ENCODE assay signal across 1 cellular context in genomic region chr2:175726213-175726612, GRCh38.
TF ChIP-seq lines count a peak whose summit lies in the region.

No MANE protein-coding gene starts in this region.

TF ChIP-seq in K562, 482 proteins besides CTCF, POLR2A, EP300 and RAD21 (continued from another document):
- TF ChIP-seq GTF3C2 (IDR thresholded peaks at IDR 0.05; ENCODE audit: borderline replicate concordance, extremely low read depth, insufficient read length) (no peak), ZNF717 (CRISPR knock-in tag; IDR thresholded peaks at IDR 0.05) (no peak), TCF7L2 (IDR thresholded peaks at IDR 0.05; ENCODE audit: low read depth, low read length) (no peak), HDAC2 (IDR thresholded peaks at IDR 0.05) (no peak; the same call in 1 of the 2 replicates), TCF7 (IDR thresholded peaks at IDR 0.05; ENCODE audit: borderline replicate concordance) (no peak), TCF3 (CRISPR knock-in tag; IDR thresholded peaks at IDR 0.05) (peak; percentile 29; the same call in 1 of the 2 replicates), ZNF316 (IDR thresholded peaks at IDR 0.05) (no peak), CEBPG (CRISPR knock-in tag; IDR thresholded peaks at IDR 0.05) (no peak), CEBPG (tag; conservative IDR thresholded peaks at IDR 0.05 in 1 of 2, IDR thresholded peaks at IDR 0.05 in 1 of 2) (peak; percentile 30 to 42; a peak in 2 of 4 replicates), THRB (CRISPR knock-in tag; conservative IDR thresholded peaks at IDR 0.05) (no peak), ELK1 (CRISPR knock-in tag; IDR thresholded peaks at IDR 0.05) (no peak), PATZ1 (CRISPR knock-in tag; IDR thresholded peaks at IDR 0.05; ENCODE audit: borderline replicate concordance) (0 out of 2 replicates have a peak, but pooled peaks have one; percentile 37), ZNF274 (IDR thresholded peaks at IDR 0.05; ENCODE audit: borderline replicate concordance, low read depth, low read length) (no peak), MITF (IDR thresholded peaks at IDR 0.05) (0 out of 2 replicates have a peak, but pooled peaks have one; percentile 46), LEF1 (IDR thresholded peaks at IDR 0.05) (peak; percentile 27; the same call in 1 of the 2 replicates), FOXJ2 (tag; IDR thresholded peaks at IDR 0.05) (0 out of 2 replicates have a peak, but pooled peaks have one; percentile 19), HES1 (IDR thresholded peaks at IDR 0.05; ENCODE audit: low read depth) (0 out of 2 replicates have a peak, but pooled peaks have one; percentile 57), ZNF75A (CRISPR knock-in tag; IDR thresholded peaks at IDR 0.05) (no peak), FOSL1 (tag; conservative IDR thresholded peaks at IDR 0.05) (peak; percentile 100)
